10 cellular contexts compared by ENCODE assay signal in the genomic region with DNA sequence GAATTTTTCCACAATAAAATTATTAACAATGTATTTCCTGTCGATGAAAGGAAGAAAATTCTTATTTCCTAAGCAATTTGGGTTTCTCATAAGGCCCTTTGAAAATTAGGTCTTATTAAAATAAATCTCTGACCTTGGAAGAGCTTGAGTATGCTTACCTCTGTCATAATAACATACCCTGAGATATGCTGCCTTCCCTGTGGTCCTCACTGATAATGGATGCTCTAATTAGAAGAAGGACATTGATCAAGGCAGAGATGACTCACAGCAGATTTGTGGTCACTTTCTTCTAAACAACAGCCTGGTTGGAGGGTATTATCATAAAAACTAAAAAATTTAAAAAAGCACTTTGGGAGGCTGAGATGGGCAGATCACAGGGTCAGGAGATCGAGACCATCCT.
"Had no signal": no experiment of that assay in that cellular context is flagged by ENCODE, and none has a peak within 500 bp of the region (broad histone marks: within the 10 kb centered on the region; RNA-seq: fewer than 3 reads in every experiment).

No MANE protein-coding gene starts in this region.

- H3K9ac ChIP-seq: GM23248 had no signal

- FAIRE-seq: H1, H54 had no signal

- H3K4me3 ChIP-seq: GM23248, HAP-1 had no signal

- H3K4me1 ChIP-seq: HAP-1 had no signal

- H3K9me3 ChIP-seq: HAP-1 had no signal

- ATAC-seq: HCT116 had no signal

- H2AFZ ChIP-seq: GM23248 had no signal

- DNase-seq: GM23248, GOT3, H7, H9, HCEC 1CT, HFFc6 had no signal

- H3K36me3 ChIP-seq: HAP-1 had no signal

- H3K4me3 Mint-ChIP-seq: HFFc6 had no signal

- H3K27ac Mint-ChIP-seq: HFFc6 had no signal

- H3K27ac ChIP-seq: GM23248 had no signal
